22 cellular contexts compared by ENCODE assay signal in the genomic region with DNA sequence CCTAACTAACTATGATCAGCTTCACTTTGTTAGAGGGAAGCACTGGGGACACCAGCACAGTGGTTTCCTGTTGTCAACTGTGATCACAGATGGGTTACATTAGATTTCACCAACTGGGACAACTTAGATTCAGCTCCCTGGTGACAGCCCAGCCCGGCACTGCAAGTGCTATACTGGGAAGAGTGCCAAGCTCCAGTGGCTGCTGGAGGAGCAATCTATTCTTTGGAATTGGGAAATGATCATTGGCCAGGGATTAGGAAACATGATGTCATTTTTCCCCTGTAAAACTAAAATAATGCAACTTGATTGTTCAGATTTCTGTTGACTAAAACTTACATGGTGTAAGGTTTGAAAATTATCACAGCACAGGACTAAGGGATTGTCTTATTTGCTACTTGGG. TPM values are rescaled to one million over a fixed set of nuclear protein-coding genes. Genes with fewer than 3 reads are reported as not detected.
A peak's percentile ranks its signal among the peaks of the same experiment; 100 is the strongest.
DNase-seq lines count a peak whose midpoint lies in the region; ATAC-seq and TF ChIP-seq lines count a peak whose summit lies in the region.
"Had no signal": no experiment of that assay in that cellular context is flagged by ENCODE, and none has a peak within 500 bp of the region (broad histone marks: within the 10 kb centered on the region; RNA-seq: fewer than 3 reads in every experiment).

No MANE protein-coding gene starts in this region.

- no peak for TF ChIP-seq POLR2A in erythroblast (IDR thresholded peaks at IDR 0.05; ENCODE audit: low read length)

- ATAC-seq in GM18861 (IDR thresholded peaks at IDR 0.05; ENCODE audit: unreplicated experiment): no peak
- ATAC-seq: activated CD8-positive, alpha-beta memory T cell treated with anti-CD3 and anti-CD28 coated beads, Interleukin-2, amount 10 ng/mL, durations not matched to agents 7 days and 5 days; activated T-helper 17 cell treated with anti-CD3 and anti-CD28 coated beads, Interleukin-2, amount 50 U/mL, for 72 hours; natural killer cell had no signal

- peaks cover 27 to 40% (median 33%) of the 10 kb centered on the region in 6 donors for H3K9me3 Mint-ChIP-seq in immature natural killer cell

- H3K4me1 Mint-ChIP-seq in immature natural killer cell: no peaks in the 10 kb centered on the region
- H3K4me1 Mint-ChIP-seq: activated CD8-positive, alpha-beta memory T cell treated with anti-CD3 and anti-CD28 coated beads, Interleukin-2, amount 10 ng/mL, durations not matched to agents 7 days and 5 days; activated naive CD8-positive, alpha-beta T cell treated with anti-CD3 and anti-CD28 coated beads for 36 hours; activated T-helper 17 cell treated with anti-CD3 and anti-CD28 coated beads, Interleukin-2, amount 50 U/mL, for 72 hours; CD4-positive, alpha-beta memory T cell; natural killer cell had no signal

- H3K27ac Mint-ChIP-seq in immature natural killer cell: no peak overlapping the region
- H3K27ac Mint-ChIP-seq: activated CD8-positive, alpha-beta memory T cell treated with anti-CD3 and anti-CD28 coated beads, Interleukin-2, amount 10 ng/mL, durations not matched to agents 7 days and 5 days; activated naive CD8-positive, alpha-beta T cell treated with anti-CD3 and anti-CD28 coated beads for 36 hours; activated T-helper 17 cell treated with anti-CD3 and anti-CD28 coated beads, Interleukin-2, amount 50 U/mL, for 72 hours; CD4-positive, alpha-beta memory T cell; dendritic cell treated with granulocyte-macrophage colony-stimulating factor and Interleukin-4, amounts not matched to agents 40 ng/mL and 50 ng/mL, for 4 days; natural killer cell had no signal

- DNase-seq in AG20443 (ENCODE audit: low spot score) (peak; percentile 14), NCI-H2171 treated with DMSO at 0.1 percent for 48 hours (lab: John Stamatoyannopoulos, UW) (peak; percentile 44), fibroblast of peridontal ligament (ENCODE audit: extremely low read depth) (peak; percentile 41), lung microvascular endothelial cell (ENCODE audit: low read depth in 2 of 2) (peak; percentile 13 to 82), GM10266 (ENCODE audit: extremely low spot score) (no peak), immature natural killer cell (no peak), erythroblast (lab: John Stamatoyannopoulos, UW) (no peak)
- DNase-seq: activated CD4-positive, alpha-beta T cell treated with anti-CD3 and anti-CD28 coated beads for 4 hours; activated CD8-positive, alpha-beta memory T cell treated with anti-CD3 and anti-CD28 coated beads, Interleukin-2, amount 10 ng/mL, durations not matched to agents 7 days and 5 days; activated naive CD8-positive, alpha-beta T cell treated with anti-CD3 and anti-CD28 coated beads for 36 hours; brain microvascular endothelial cell; CD4-positive, alpha-beta memory T cell; DND-41; KBM-7; mesenchymal stem cell; natural killer cell; NCI-H187 treated with DMSO at 0.1 percent for 48 hours; RPMI8226; stimulated activated CD4-positive, alpha-beta T cell treated with anti-CD3 and anti-CD28 coated beads, Interleukin-4, amount 100 ng/mL, for 24 hours had no signal

- H3K36me3 Mint-ChIP-seq in immature natural killer cell: peaks cover 0 to 16% (median 11%) of the 10 kb centered on the region in 3 donors
- H3K36me3 Mint-ChIP-seq: activated CD8-positive, alpha-beta memory T cell treated with anti-CD3 and anti-CD28 coated beads, Interleukin-2, amount 10 ng/mL, durations not matched to agents 7 days and 5 days had no signal

- H3K4me3 Mint-ChIP-seq in immature natural killer cell: no peak overlapping the region
- H3K4me3 Mint-ChIP-seq: activated CD8-positive, alpha-beta memory T cell treated with anti-CD3 and anti-CD28 coated beads, Interleukin-2, amount 10 ng/mL, durations not matched to agents 7 days and 5 days; activated naive CD8-positive, alpha-beta T cell treated with anti-CD3 and anti-CD28 coated beads for 36 hours; activated T-helper 17 cell treated with anti-CD3 and anti-CD28 coated beads, Interleukin-2, amount 50 U/mL, for 72 hours; CD4-positive, alpha-beta memory T cell; dendritic cell treated with granulocyte-macrophage colony-stimulating factor and Interleukin-4, amounts not matched to agents 40 ng/mL and 50 ng/mL, for 4 days; natural killer cell had no signal

- H3K27me3 Mint-ChIP-seq in immature natural killer cell (ENCODE audit: low read depth in 3 of 3): peaks cover 0 to 6% (median 0%) of the 10 kb centered on the region in 3 donors
- H3K27me3 Mint-ChIP-seq: activated CD8-positive, alpha-beta memory T cell treated with anti-CD3 and anti-CD28 coated beads, Interleukin-2, amount 10 ng/mL, durations not matched to agents 7 days and 5 days; activated naive CD8-positive, alpha-beta T cell treated with anti-CD3 and anti-CD28 coated beads for 36 hours; activated T-helper 17 cell treated with anti-CD3 and anti-CD28 coated beads, Interleukin-2, amount 50 U/mL, for 72 hours; CD4-positive, alpha-beta memory T cell; dendritic cell treated with granulocyte-macrophage colony-stimulating factor and Interleukin-4, amounts not matched to agents 40 ng/mL and 50 ng/mL, for 4 days had no signal

- TF ChIP-seq CTCF in GM10266 (IDR thresholded peaks at IDR 0.05; ENCODE audit: control insufficient read depth, insufficient read depth, low read depth, missing control alignments): no peak

RNA-seq across cellular contexts. Expression of a gene that starts 33.2 kb away (rescaled TPM):
- total RNA-seq in lung microvascular endothelial cell: 6.5 and 20.7 TPM in 2 replicates
- polyA plus RNA-seq in immature natural killer cell: under 1 TPM in 1 of 3 donors, not detected in 2; 0.34 TPM
- total RNA-seq: natural killer cell had no signal

RNA-seq across cellular contexts. Expression of a gene that starts 41.3 kb away (rescaled TPM):
- 1.1 and 1.6 TPM in 2 replicates for total RNA-seq in lung microvascular endothelial cell
- polyA plus RNA-seq in immature natural killer cell: 1 to 10 TPM; 1.2 to 2.7 (median 2.1) TPM

Comparison
In these comparisons a context has a peak if more than half of its experiments do, and no peak if none do; other contexts are left out.
1. DNase-seq: peak in AG20443 (single experiment), NCI-H2171 treated with DMSO at 0.1 percent for 48 hours (single experiment), fibroblast of peridontal ligament (single experiment) and lung microvascular endothelial cell (2 of 2); none in GM10266 (single experiment), immature natural killer cell (0 of 3) and erythroblast (0 of 2).